In genomic region chr7:96330193-96330592, GRCh38 we compare ENCODE assay signal across 21 cellular contexts. TPM values are rescaled to one million over a fixed set of nuclear protein-coding genes. Genes with fewer than 3 reads are reported as not detected.
DNase-seq lines count a peak whose midpoint lies in the region; ATAC-seq and TF ChIP-seq lines count a peak whose summit lies in the region.
"Had no signal": no experiment of that assay in that cellular context is flagged by ENCODE, and none has a peak within 500 bp of the region (broad histone marks: within the 10 kb centered on the region; RNA-seq: fewer than 3 reads in every experiment).

No MANE protein-coding gene starts in this region.

- H3K4me1 Mint-ChIP-seq in type B pancreatic cell (ENCODE audit: unreplicated experiment) = peaks cover 30% of the 10 kb centered on the region
- H3K4me1 Mint-ChIP-seq in CD4-positive, alpha-beta T cell (ENCODE audit: low read depth) = no peaks in the 10 kb centered on the region

- no peak overlapping the region for H3K4me3 Mint-ChIP-seq in type B pancreatic cell
- H3K4me3 Mint-ChIP-seq in CD4-positive, alpha-beta T cell = no peak overlapping the region
- H3K4me3 Mint-ChIP-seq: activated naive CD8-positive, alpha-beta T cell; activated T-cell treated with anti-CD3 and anti-CD28 coated beads, Interleukin-2, amount 50 U/mL, for 72 hours; dendritic cell treated with granulocyte-macrophage colony-stimulating factor and Interleukin-4, amounts not matched to agents 40 ng/mL and 50 ng/mL, for 4 days; H9; neural crest cell had no signal

- no peaks in the 10 kb centered on the region for H3K27me3 Mint-ChIP-seq in type B pancreatic cell
- H3K27me3 Mint-ChIP-seq in CD4-positive, alpha-beta T cell = no peaks in the 10 kb centered on the region
- H3K27me3 Mint-ChIP-seq: activated naive CD8-positive, alpha-beta T cell had no signal

- no peak for TF ChIP-seq POLR2A in sigmoid colon (IDR thresholded peaks at IDR 0.05)

- ATAC-seq in CD4-positive, alpha-beta T cell (ENCODE audit: poor library complexity) = no peak
- ATAC-seq: activated CD4-positive, CD25-positive, alpha-beta regulatory T cell treated with anti-CD3 and anti-CD28 coated beads, Interleukin-2, amount 50 U/mL, for 24 hours; activated T-cell treated with anti-CD3 and anti-CD28 coated beads, Interleukin-2, amount 50 U/mL, for 72 hours; body of pancreas; PC-3 had no signal

- DNase-seq in NCI-H748 (lab: John Stamatoyannopoulos, UW; ENCODE audit: unreplicated experiment) (peak; percentile 35), NCI-H748 treated with DMSO at 0.1 percent for 48 hours (lab: John Stamatoyannopoulos, UW) (no peak), NCI-H345 treated with DMSO at 0.1 percent for 48 hours (lab: John Stamatoyannopoulos, UW; ENCODE audit: unreplicated experiment) (peak; percentile 8), dermis blood vessel endothelial cell (peak; percentile 30), type B pancreatic cell (ENCODE audit: extremely low spot score, unreplicated experiment) (no peak), sigmoid colon (no peak), kidney tubule cell (ENCODE audit: low spot score) (no peak)
- DNase-seq in CD4-positive, alpha-beta T cell = no peak
- DNase-seq: activated CD8-positive, alpha-beta memory T cell treated with anti-CD3 and anti-CD28 coated beads for 24 hours; activated T-cell treated with anti-CD3 and anti-CD28 coated beads, Interleukin-2, amount 50 U/mL, for 72 hours; body of pancreas; DMS53; H9; NCI-H774; PC-3; T-helper 9 cell had no signal

- no peaks in the 10 kb centered on the region for H3K27me3 ChIP-seq in sigmoid colon
- H3K27me3 ChIP-seq in CD4-positive, alpha-beta T cell (ENCODE audit: control insufficient read depth, insufficient read depth, low read length) = no peaks in the 10 kb centered on the region
- H3K27me3 ChIP-seq: body of pancreas had no signal

- no peak overlapping the region for H3K27ac ChIP-seq in sigmoid colon
- H3K27ac ChIP-seq in CD4-positive, alpha-beta T cell (ENCODE audit: low read depth, low read length) = no peak overlapping the region
- H3K27ac ChIP-seq: body of pancreas, C4-2B had no signal

- no peaks in the 10 kb centered on the region for H3K36me3 Mint-ChIP-seq in type B pancreatic cell
- no peaks in the 10 kb centered on the region for H3K36me3 Mint-ChIP-seq in CD4-positive, alpha-beta T cell (ENCODE audit: low read depth)
- H3K36me3 Mint-ChIP-seq: activated naive CD8-positive, alpha-beta T cell had no signal

- CTCF ChIA-PET in CD4-positive, alpha-beta T cell (lab: Charles Lee) = no interaction called here

- H3K9me3 ChIP-seq in sigmoid colon = peaks cover 0 to 2% (median 0%) of the 10 kb centered on the region in 4 donors
- no peaks in the 10 kb centered on the region for H3K9me3 ChIP-seq in CD4-positive, alpha-beta T cell (ENCODE audit: control insufficient read depth, low read length)
- H3K9me3 ChIP-seq: body of pancreas had no signal

- no peaks in the 10 kb centered on the region for H3K4me1 ChIP-seq in sigmoid colon

- POLR2A ChIA-PET in CD4-positive, alpha-beta T cell (lab: Charles Lee) = no interaction called here

- intact Hi-C loops in sigmoid colon (cut with DNase I) = no loop called here
- intact Hi-C loops in CD4-positive, alpha-beta T cell (cut with DNase I, micrococcal nuclease) = no loop called here

- no peaks in the 10 kb centered on the region for H3K36me3 ChIP-seq in sigmoid colon

- TF ChIP-seq CTCF in type B pancreatic cell (conservative IDR thresholded peaks at IDR 0.05) = no peak
- TF ChIP-seq CTCF in sigmoid colon (IDR thresholded peaks at IDR 0.05) = no peak
- no peak for TF ChIP-seq CTCF in CD4-positive, alpha-beta T cell (IDR thresholded peaks at IDR 0.05)

- no peak for TF ChIP-seq EP300 in sigmoid colon (IDR thresholded peaks at IDR 0.05)

- H3K4me3 ChIP-seq in sigmoid colon = no peak overlapping the region
- H3K4me3 ChIP-seq: body of pancreas had no signal

- peak overlapping the region; percentile 13 for H3K27ac Mint-ChIP-seq in type B pancreatic cell
- no peak overlapping the region for H3K27ac Mint-ChIP-seq in CD4-positive, alpha-beta T cell
- H3K27ac Mint-ChIP-seq: activated naive CD8-positive, alpha-beta T cell; activated T-cell treated with anti-CD3 and anti-CD28 coated beads, Interleukin-2, amount 50 U/mL, for 72 hours; dendritic cell treated with granulocyte-macrophage colony-stimulating factor and Interleukin-4, amounts not matched to agents 40 ng/mL and 50 ng/mL, for 4 days; H9 had no signal

- WGBS in sigmoid colon, 2 donors = 92 to 93% methylated on average over 2 of the region's 2 CpGs

- peaks cover 4% of the 10 kb centered on the region for H3K9me3 Mint-ChIP-seq in type B pancreatic cell
- H3K9me3 Mint-ChIP-seq in CD4-positive, alpha-beta T cell = no peaks in the 10 kb centered on the region
- H3K9me3 Mint-ChIP-seq: dendritic cell treated with granulocyte-macrophage colony-stimulating factor and Interleukin-4, amounts not matched to agents 40 ng/mL and 50 ng/mL, for 4 days had no signal

RNA-seq across cellular contexts. Expression of gene SLC25A13, which starts 8.3 kb away (rescaled TPM):
- total RNA-seq in dermis blood vessel endothelial cell = 34.9 and 36.9 TPM in 2 replicates
- total RNA-seq in type B pancreatic cell (ENCODE audit: low replicate concordance) = 46.3 and 55.8 TPM in 2 replicates
- total RNA-seq in sigmoid colon = 10 to 100 TPM; 10.7 to 33.0 (median 14.9) TPM
- polyA plus RNA-seq in sigmoid colon = 10 to 100 TPM; 20.8 to 30.5 (median 21.6) TPM
- total RNA-seq in CD4-positive, alpha-beta T cell = 10 to 100 TPM; 12.7 to 13.5 TPM

Comparison
In these comparisons a context has a peak if more than half of its experiments do, and no peak if none do; other contexts are left out.
1. DNase-seq: peak in NCI-H748 (single experiment), NCI-H345 treated with DMSO at 0.1 percent for 48 hours (single experiment) and dermis blood vessel endothelial cell (single experiment); none in NCI-H748 treated with DMSO at 0.1 percent for 48 hours (single experiment), type B pancreatic cell (single experiment), sigmoid colon (single experiment), kidney tubule cell (single experiment) and CD4-positive, alpha-beta T cell (0 of 10).